ENCODE assay signal across 22 cellular contexts in genomic region chr9:102841376-102841775, GRCh38.
"Had no signal": no experiment of that assay in that cellular context is flagged by ENCODE, and none has a peak within 500 bp of the region (broad histone marks: within the 10 kb centered on the region; RNA-seq: fewer than 3 reads in every experiment).

No MANE protein-coding gene starts in this region.

- H3K4me1 ChIP-seq: adrenal gland, ascending aorta, body of pancreas had no signal

- H3K36me3 ChIP-seq: adrenal gland, ascending aorta had no signal

- H3K27me3 ChIP-seq: adrenal gland, ascending aorta, body of pancreas had no signal

- H3K27ac ChIP-seq: adrenal gland, ascending aorta, body of pancreas had no signal

- DNase-seq: activated CD4-positive, alpha-beta T cell treated with anti-CD3 and anti-CD28 coated beads for 48 hours; activated CD4-positive, alpha-beta T cell treated with anti-CD3 and anti-CD28 coated beads, Interleukin-2, amount 50 U/mL, for 4 hours; activated CD4-positive, CD25-positive, alpha-beta regulatory T cell treated with anti-CD3 and anti-CD28 coated beads, Interleukin-2, amount 50 U/mL, for 72 hours; activated CD8-positive, alpha-beta memory T cell treated with anti-CD3 and anti-CD28 coated beads, Interleukin-2, amount 50 U/mL, for 48 hours; activated CD8-positive, alpha-beta T cell treated with anti-CD3 and anti-CD28 coated beads, Interleukin-2, amount 10 ng/mL, durations not matched to agents 7 days and 5 days; activated naive CD4-positive, alpha-beta T cell treated with anti-CD3 and anti-CD28 coated beads, Interleukin-2, amount 50 U/mL, for 16 hours; activated naive CD8-positive, alpha-beta T cell treated with anti-CD3 and anti-CD28 coated beads, Interleukin-2, amount 10 ng/mL, durations not matched to agents 7 days and 5 days; activated T-cell treated with anti-CD3 and anti-CD28 coated beads, Interleukin-2, amount 50 U/mL, for 1 hour; adrenal gland; body of pancreas; NCI-H1048; NCI-H146; NCI-H187 treated with DMSO at 0.1 percent for 48 hours; NCI-H2081 treated with DMSO at 0.1 percent for 48 hours; NCI-H446; NCI-H524; NCI-H748 treated with DMSO at 0.1 percent for 48 hours; SIG-M5; T-helper 17 cell; T-helper 9 cell had no signal

- H3K4me3 ChIP-seq: adrenal gland, ascending aorta, body of pancreas had no signal

- H3K9me3 ChIP-seq: adrenal gland, ascending aorta, body of pancreas had no signal

- ATAC-seq: activated CD8-positive, alpha-beta T cell treated with anti-CD3 and anti-CD28 coated beads, Interleukin-2, amount 10 ng/mL, durations not matched to agents 7 days and 5 days; body of pancreas; T-helper 17 cell; WTC11 had no signal
